In the genomic region with DNA sequence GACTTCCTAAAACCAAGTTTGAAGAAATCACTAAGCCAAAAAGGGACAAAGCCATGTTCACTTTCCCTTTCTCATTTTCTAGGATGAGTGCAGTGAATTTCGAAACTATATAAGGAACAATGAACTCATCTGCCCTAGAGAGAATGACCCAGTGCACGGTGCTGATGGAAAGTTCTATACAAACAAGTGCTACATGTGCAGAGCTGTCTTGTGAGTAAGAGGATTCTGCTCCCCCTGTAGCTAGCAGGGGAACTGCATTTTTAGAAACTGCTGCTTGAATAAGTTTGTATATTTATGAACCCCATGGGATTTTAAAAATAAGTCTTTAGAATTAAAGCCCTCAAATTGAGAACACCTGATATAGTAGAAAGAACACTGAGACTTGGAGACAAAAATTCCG, we compare ENCODE assay signal across 15 cellular contexts. TPM values are rescaled to one million over a fixed set of nuclear protein-coding genes. Genes with fewer than 3 reads are reported as not detected.
DNase-seq lines count a peak whose midpoint lies in the region; ATAC-seq, FAIRE-seq and TF ChIP-seq lines count a peak whose summit lies in the region.
"Had no signal": no experiment of that assay in that cellular context is flagged by ENCODE, and none has a peak within 500 bp of the region (broad histone marks: within the 10 kb centered on the region; RNA-seq: fewer than 3 reads in every experiment).

No MANE protein-coding gene starts in this region.

- H4K91ac ChIP-seq in neuronal stem cell (ENCODE audit: low read depth, low read length, poor library complexity), result no peak overlapping the region

- no peaks in the 10 kb centered on the region for H3K79me2 ChIP-seq in astrocyte (ENCODE audit: insufficient read depth, low read length)
- no peaks in the 10 kb centered on the region for H3K79me2 ChIP-seq in keratinocyte (ENCODE audit: control insufficient read depth, insufficient read depth, low read length)

- no peak for ATAC-seq in Right ventricle myocardium inferior

- H3K27me3 Mint-ChIP-seq in Caco-2 (ENCODE audit: insufficient read depth, unreplicated experiment), result no peaks in the 10 kb centered on the region
- H3K27me3 Mint-ChIP-seq in astrocyte (ENCODE audit: low read depth, unreplicated experiment), result no peaks in the 10 kb centered on the region
- no peaks in the 10 kb centered on the region for H3K27me3 Mint-ChIP-seq in progenitor cell of endocrine pancreas
- H3K27me3 Mint-ChIP-seq: CD4-positive, alpha-beta T cell; memory B cell had no signal

- H3K4me3 ChIP-seq in Caco-2 (ENCODE audit: low read depth, low read length), result no peak overlapping the region
- no peak overlapping the region for H3K4me3 ChIP-seq in Jurkat, Clone E6-1 (ENCODE audit: low read length)
- H3K4me3 ChIP-seq in astrocyte (ENCODE audit: insufficient read depth, low read depth, low read length), result no peak overlapping the region
- H3K4me3 ChIP-seq in keratinocyte (ENCODE audit: control insufficient read depth in 2 of 3, extremely low read depth in 1 of 3, insufficient read depth in 2 of 3, low read depth in 1 of 3, low read length in 3 of 3), result no peak overlapping the region
- H3K4me3 ChIP-seq in neuronal stem cell (ENCODE audit: low read length in 2 of 2), result no peak overlapping the region
- H3K4me3 ChIP-seq: sigmoid colon had no signal

- no peak overlapping the region for H3K27ac Mint-ChIP-seq in Caco-2 (ENCODE audit: unreplicated experiment)
- H3K27ac Mint-ChIP-seq in astrocyte (ENCODE audit: unreplicated experiment), result no peak overlapping the region
- no peak overlapping the region for H3K27ac Mint-ChIP-seq in progenitor cell of endocrine pancreas
- H3K27ac Mint-ChIP-seq: CD4-positive, alpha-beta T cell; memory B cell had no signal

- H3K4me1 ChIP-seq in Caco-2 (no peaks in the 10 kb centered on the region), astrocyte (ENCODE audit: insufficient read depth, low read length) (no peaks in the 10 kb centered on the region), keratinocyte (ENCODE audit: control insufficient read depth, extremely low read depth, insufficient read depth, low read length) (no peaks in the 10 kb centered on the region), neuronal stem cell (ENCODE audit: control insufficient read depth in 2 of 2, insufficient read depth in 1 of 2, low read depth in 1 of 2, low read length in 2 of 2) (no peaks in the 10 kb centered on the region)
- H3K4me1 ChIP-seq: sigmoid colon had no signal

- H3K36me3 Mint-ChIP-seq in Caco-2 (ENCODE audit: insufficient read depth, unreplicated experiment) (no peaks in the 10 kb centered on the region), astrocyte (ENCODE audit: low read depth, unreplicated experiment) (no peaks in the 10 kb centered on the region), progenitor cell of endocrine pancreas (ENCODE audit: insufficient read depth) (peaks cover 27% of the 10 kb centered on the region)
- H3K36me3 Mint-ChIP-seq: memory B cell had no signal

- H3K18ac ChIP-seq in neuronal stem cell (ENCODE audit: low read length), result no peak overlapping the region

- no peak overlapping the region for H3K23ac ChIP-seq in neuronal stem cell (ENCODE audit: low read depth, low read length, poor library complexity)

- H3K4me3 Mint-ChIP-seq in Caco-2 (ENCODE audit: unreplicated experiment), result no peak overlapping the region
- no peak overlapping the region for H3K4me3 Mint-ChIP-seq in astrocyte (ENCODE audit: unreplicated experiment)
- H3K4me3 Mint-ChIP-seq in progenitor cell of endocrine pancreas (ENCODE audit: low read depth), result no peak overlapping the region
- H3K4me3 Mint-ChIP-seq: CD4-positive, alpha-beta T cell; memory B cell had no signal

- intact Hi-C loops in Caco-2 (cut with micrococcal nuclease; ENCODE audit: unreplicated experiment), result no loop called here
- intact Hi-C loops in Right ventricle myocardium inferior (cut with DNase I), result no loop called here

- no peak overlapping the region for H2AK5ac ChIP-seq in neuronal stem cell (ENCODE audit: low read depth, low read length)

- no peak overlapping the region for H3K14ac ChIP-seq in neuronal stem cell (ENCODE audit: low read length)

- H3K27me3 ChIP-seq in Caco-2 (replicated peaks; ENCODE audit: control insufficient read depth, insufficient read depth, low read length) (no peaks in the 10 kb centered on the region), astrocyte (ENCODE audit: insufficient read depth, low read length) (no peaks in the 10 kb centered on the region), keratinocyte (ENCODE audit: control insufficient read depth, extremely low read depth, insufficient read depth, low read length) (no peaks in the 10 kb centered on the region), neuronal stem cell (ENCODE audit: control insufficient read depth in 3 of 3, insufficient read depth in 3 of 3, low read depth in 1 of 3, low read length in 3 of 3) (no peaks in the 10 kb centered on the region)
- H3K27me3 ChIP-seq: sigmoid colon had no signal

- FAIRE-seq in astrocyte (lab: Jason Lieb, UNC) (no peak), keratinocyte (lab: Jason Lieb, UNC) (peak; percentile 52)

- H3K27ac ChIP-seq in astrocyte (ENCODE audit: low read depth, low read length) (no peak overlapping the region), keratinocyte (ENCODE audit: control insufficient read depth, insufficient read depth, low read length) (no peak overlapping the region), neuronal stem cell (replicated peaks; ENCODE audit: low read length) (no peak overlapping the region)
- H3K27ac ChIP-seq: sigmoid colon had no signal

- H2BK5ac ChIP-seq in neuronal stem cell (ENCODE audit: low read length), result no peak overlapping the region

- BruUV-seq in Caco-2 (replicated peaks; lab: Mats Ljungman, UMichigan), result no TSS peak

- no peaks in the 10 kb centered on the region for H3K36me3 ChIP-seq in Caco-2 (ENCODE audit: control insufficient read depth, insufficient read depth, low read length)
- H3K36me3 ChIP-seq in astrocyte (ENCODE audit: insufficient read depth, low read length), result no peaks in the 10 kb centered on the region
- H3K36me3 ChIP-seq in keratinocyte (ENCODE audit: control insufficient read depth in 2 of 2, extremely low read depth in 1 of 2, insufficient read depth in 2 of 2, low read length in 2 of 2), result peaks cover 0 to 8% of the 10 kb centered on the region in 2 experiments
- no peaks in the 10 kb centered on the region for H3K36me3 ChIP-seq in neuronal stem cell (replicated peaks in 1 of 2; ENCODE audit: control insufficient read depth in 2 of 2, insufficient read depth in 2 of 2, low read length in 2 of 2)
- H3K36me3 ChIP-seq: sigmoid colon had no signal

- H3K4ac ChIP-seq in neuronal stem cell (ENCODE audit: low read length), result no peak overlapping the region

- H2AFZ ChIP-seq in astrocyte (ENCODE audit: low read depth, low read length), result no peak overlapping the region
- peak overlapping the region; percentile 8 for H2AFZ ChIP-seq in keratinocyte (ENCODE audit: control insufficient read depth, low read length)
- H2AFZ ChIP-seq in neuronal stem cell (ENCODE audit: low read length), result no peak overlapping the region

- no CpG with 5 or more reads among the region's 3 CpGs for WGBS in neuronal stem cell (ENCODE audit: extremely low coverage in 2 of 2, insufficient read length in 2 of 2, insufficient replicate concordance in 1 of 2), 2 donors

- H3K9ac ChIP-seq in astrocyte (ENCODE audit: low read length) (no peak overlapping the region), keratinocyte (ENCODE audit: control insufficient read depth, extremely low read depth, insufficient read depth, low read length) (no peak overlapping the region), neuronal stem cell (ENCODE audit: low read depth, low read length, poor library complexity) (no peak overlapping the region)

- POLR2A ChIA-PET in Caco-2 (lab: Charles Lee), result no interaction called here

- H3K4me2 ChIP-seq in astrocyte (ENCODE audit: low read length), result no peak overlapping the region
- H3K4me2 ChIP-seq in keratinocyte (ENCODE audit: control insufficient read depth, extremely low read depth, insufficient read depth, low read depth, low read length), result no peak overlapping the region
- no peak overlapping the region for H3K4me2 ChIP-seq in neuronal stem cell (ENCODE audit: insufficient read depth, low read length, poor library complexity, severe bottlenecking)

- H2BK12ac ChIP-seq in neuronal stem cell (ENCODE audit: low read length), result no peak overlapping the region

- H2BK120ac ChIP-seq in neuronal stem cell (ENCODE audit: low read depth, low read length), result no peak overlapping the region

- H2BK15ac ChIP-seq in neuronal stem cell (ENCODE audit: low read length), result no peak overlapping the region

- CTCF ChIA-PET in Caco-2 (lab: Charles Lee), result interaction anchor here (0.6 to 0.9 kb wide), 2 partner anchors 10 to 18 kb away, joined by 3 to 4 read pairs; no protein-coding TSS in a partner anchor

- H4K20me1 ChIP-seq in astrocyte (ENCODE audit: insufficient read depth, low read length) (no peaks in the 10 kb centered on the region), keratinocyte (ENCODE audit: control insufficient read depth, extremely low read depth, insufficient read depth, low read length) (no peaks in the 10 kb centered on the region)

- no peaks in the 10 kb centered on the region for H3K79me1 ChIP-seq in neuronal stem cell (ENCODE audit: low read depth, low read length)

- no peaks in the 10 kb centered on the region for H3K9me3 Mint-ChIP-seq in Caco-2 (ENCODE audit: unreplicated experiment)
- H3K9me3 Mint-ChIP-seq in astrocyte (ENCODE audit: unreplicated experiment), result no peaks in the 10 kb centered on the region
- H3K9me3 Mint-ChIP-seq in progenitor cell of endocrine pancreas (ENCODE audit: low read depth), result no peaks in the 10 kb centered on the region
- H3K9me3 Mint-ChIP-seq: CD4-positive, alpha-beta T cell; memory B cell had no signal

- H3K9me3 ChIP-seq in Caco-2 (no peaks in the 10 kb centered on the region), astrocyte (ENCODE audit: insufficient read depth, low read depth, low read length) (no peaks in the 10 kb centered on the region), keratinocyte (ENCODE audit: control insufficient read depth, low read depth, low read length) (no peaks in the 10 kb centered on the region), neuronal stem cell (replicated peaks in 1 of 2; ENCODE audit: control insufficient read depth in 2 of 2, insufficient read depth in 1 of 2, low read depth in 1 of 2, low read length in 2 of 2) (no peaks in the 10 kb centered on the region)
- H3K9me3 ChIP-seq: sigmoid colon had no signal

- peak in 1 of 2 experiments; percentile 19 for DNase-seq in Caco-2
- peak; percentile 2 for DNase-seq in Jurkat, Clone E6-1 (ENCODE audit: low read depth, low spot score)
- no peak for DNase-seq in astrocyte (ENCODE audit: low read depth)
- DNase-seq in keratinocyte (ENCODE audit: low read depth, low spot score), result no peak
- no peak for DNase-seq in neuronal stem cell (ENCODE audit: low spot score)
- no peak for DNase-seq in Right ventricle myocardium inferior (ENCODE audit: missing footprints)
- DNase-seq in NCI-H2227 treated with DMSO at 0.1 percent for 48 hours (lab: John Stamatoyannopoulos, UW), result no peak
- DNase-seq in progenitor cell of endocrine pancreas (ENCODE audit: low spot score, unreplicated experiment), result no peak
- DNase-seq: CD4-positive, alpha-beta T cell; foreskin fibroblast; NCI-H526; sigmoid colon had no signal

- TF ChIP-seq CTCF in Caco-2 (IDR thresholded peaks at IDR 0.05; ENCODE audit: insufficient read depth in 1 of 2, low read depth in 1 of 2, low read length in 1 of 2, severe bottlenecking in 1 of 2, unreplicated experiment in 1 of 2) (peak; percentile 38 to 46), astrocyte (IDR thresholded peaks at IDR 0.05; ENCODE audit: insufficient read depth, low read depth, low read length) (peak; percentile 8), keratinocyte (optimal IDR thresholded peaks at IDR 0.05 in 1 of 3, IDR thresholded peaks at IDR 0.05 in 1 of 3, conservative IDR thresholded peaks at IDR 0.05 in 1 of 3; ENCODE audit: extremely low read depth in 1 of 3, insufficient read depth in 2 of 3, low read length in 3 of 3) (peak in 2 of 3 experiments; percentile 19 to 21), progenitor cell of endocrine pancreas (IDR thresholded peaks at IDR 0.05; ENCODE audit: unreplicated experiment) (no peak)

- dilution Hi-C loops in keratinocyte (cut with MboI; ENCODE audit: extremely low pct_ligation_motif_present, low sequenced_read_pairs), result no loop called here

- no peaks in the 10 kb centered on the region for H3K9me1 ChIP-seq in keratinocyte (ENCODE audit: control insufficient read depth, extremely low read depth, insufficient read depth, low read length)

- H4K8ac ChIP-seq in neuronal stem cell (ENCODE audit: low read depth, low read length), result no peak overlapping the region

- H3K4me1 Mint-ChIP-seq in Caco-2 (ENCODE audit: low read depth, unreplicated experiment), result no peaks in the 10 kb centered on the region
- H3K4me1 Mint-ChIP-seq in astrocyte (ENCODE audit: low read depth, unreplicated experiment), result no peaks in the 10 kb centered on the region
- H3K4me1 Mint-ChIP-seq in progenitor cell of endocrine pancreas (ENCODE audit: low read depth), result no peaks in the 10 kb centered on the region
- H3K4me1 Mint-ChIP-seq: memory B cell had no signal

RNA-seq across cellular contexts. Expression of a gene that starts 42.7 kb away (rescaled TPM):
- total RNA-seq in Caco-2 (2022), result not detected in 2 replicates
- polyA plus RNA-seq in Jurkat, Clone E6-1 (2012; ENCODE audit: insufficient read depth, insufficient read length), result not detected
- not detected in 2 replicates for total RNA-seq in astrocyte
- not detected in 3 replicates for polyA plus RNA-seq in keratinocyte
- polyA plus RNA-seq in keratinocyte (2011; ENCODE audit: low read depth), result not detected
- not detected in 2 replicates for polyA plus RNA-seq in keratinocyte (2011; cell fraction: cytosol; rRNA removed)
- polyA plus RNA-seq in keratinocyte (2011; cell fraction: nucleus; rRNA removed), result not detected in 2 replicates
- polyA plus RNA-seq in keratinocyte (2012; ENCODE audit: low replicate concordance), result not detected in 2 replicates
- not detected in 3 replicates for polyA minus RNA-seq in keratinocyte
- polyA minus RNA-seq in keratinocyte (2011; cell fraction: cytosol; rRNA and poly(A)+ RNA removed), result not detected
- not detected in 2 replicates for polyA minus RNA-seq in keratinocyte (2011; cell fraction: nucleus; rRNA and poly(A)+ RNA removed)
- polyA plus RNA-seq in neuronal stem cell (2013, experiment 1 of 2), result not detected
- not detected for polyA plus RNA-seq in neuronal stem cell (2013, experiment 2 of 2)
- not detected for total RNA-seq in Right ventricle myocardium inferior
- not detected in 2 replicates for total RNA-seq in progenitor cell of endocrine pancreas
- total RNA-seq: cardiac septum; CD4-positive, alpha-beta T cell; M059J; sigmoid colon had no signal
- polyA plus RNA-seq: sigmoid colon had no signal
